Comparison of ENCODE assay signal across 29 cellular contexts in the genomic region with DNA sequence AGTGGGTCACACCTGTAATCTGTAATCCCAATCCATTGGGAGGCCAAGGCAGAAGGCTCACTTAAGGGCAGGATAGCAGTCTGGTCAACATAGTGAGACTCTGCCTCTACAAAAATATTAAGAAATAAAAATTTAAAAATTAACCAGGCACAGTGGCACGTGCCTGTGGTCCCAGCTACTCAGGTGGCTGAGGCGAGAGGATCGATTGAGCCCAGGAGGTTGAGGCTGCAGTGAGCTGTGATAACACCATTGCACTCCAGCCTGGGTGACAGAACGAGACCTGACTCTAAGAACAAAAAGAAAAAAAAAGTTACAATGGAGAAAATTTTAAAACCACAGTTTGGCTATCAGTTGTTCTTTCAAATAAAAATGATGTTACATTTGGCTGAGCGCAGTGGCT.
"Had no signal": no experiment of that assay in that cellular context is flagged by ENCODE, and none has a peak within 500 bp of the region (broad histone marks: within the 10 kb centered on the region; RNA-seq: fewer than 3 reads in every experiment).

No MANE protein-coding gene starts in this region.

- H3K9me3 ChIP-seq: ovary, psoas muscle, spleen, suprapubic skin, testis, tibial artery, transverse colon, upper lobe of right lung, uterus had no signal

- ATAC-seq: naive thymus-derived CD4-positive, alpha-beta T cell; natural killer cell; psoas muscle; right cardiac atrium; sciatic nerve; stimulated activated memory B cell treated with anti-CD40 and anti-IgM and Interleukin-4, amounts not matched to agents 10 μg/mL and 1 μg/mL and 100 μg/mL, for 72 hours; stimulated activated naive CD8-positive, alpha-beta T cell treated with anti-CD3 and anti-CD28 coated beads, Interleukin-15, amount 100 ng/mL, for 72 hours; stimulated activated naive CD8-positive, alpha-beta T cell treated with anti-CD3 and anti-CD28 coated beads, Interleukin-15, Interleukin-2, amounts not matched to agents 100 U/mL and 50 U/mL, for 24 hours; upper lobe of right lung had no signal

- H3K4me3 Mint-ChIP-seq: naive thymus-derived CD4-positive, alpha-beta T cell; natural killer cell; nephron; neural progenitor cell; stimulated activated memory B cell treated with anti-CD40 and anti-IgM and Interleukin-4, amounts not matched to agents 10 μg/mL and 1 μg/mL and 100 μg/mL, for 72 hours; stimulated activated naive CD8-positive, alpha-beta T cell treated with anti-CD3 and anti-CD28 coated beads, Interleukin-15, amount 100 ng/mL, for 72 hours; type B pancreatic cell had no signal

- H3K36me3 Mint-ChIP-seq: naive thymus-derived CD4-positive, alpha-beta T cell; natural killer cell; neural progenitor cell; stimulated activated memory B cell treated with anti-CD40 and anti-IgM and Interleukin-4, amounts not matched to agents 10 μg/mL and 1 μg/mL and 100 μg/mL, for 72 hours; type B pancreatic cell had no signal

- H3K27me3 Mint-ChIP-seq: stimulated activated memory B cell treated with anti-CD40 and anti-IgM and Interleukin-4, amounts not matched to agents 10 μg/mL and 1 μg/mL and 100 μg/mL, for 72 hours; stimulated activated naive CD8-positive, alpha-beta T cell treated with anti-CD3 and anti-CD28 coated beads, Interleukin-15, amount 100 ng/mL, for 72 hours; type B pancreatic cell had no signal

- H3K4me2 ChIP-seq: neural progenitor cell, smooth muscle cell had no signal

- H3K4me1 ChIP-seq: psoas muscle, tibial artery, transverse colon, upper lobe of right lung, uterus had no signal

- H3K27ac Mint-ChIP-seq: natural killer cell; nephron; neural progenitor cell; stimulated activated memory B cell treated with anti-CD40 and anti-IgM and Interleukin-4, amounts not matched to agents 10 μg/mL and 1 μg/mL and 100 μg/mL, for 72 hours; stimulated activated naive CD8-positive, alpha-beta T cell treated with anti-CD3 and anti-CD28 coated beads, Interleukin-15, amount 100 ng/mL, for 72 hours; type B pancreatic cell had no signal

- H3K27ac ChIP-seq: neural progenitor cell, psoas muscle, skin epidermis, spleen, suprapubic skin, tibial artery, transverse colon, upper lobe of right lung, uterus had no signal

- DNase-seq: naive thymus-derived CD4-positive, alpha-beta T cell; natural killer cell; occipital lobe; ovary; psoas muscle; right cardiac atrium; spleen; stimulated activated CD4-positive, alpha-beta T cell treated with anti-CD3 and anti-CD28 coated beads, Interleukin-12 subunit alpha, Interleukin-12 subunit beta, amount 100 ng/mL, for 4 hours; stimulated activated CD4-positive, alpha-beta T cell treated with anti-CD3 and anti-CD28 coated beads, Interleukin-1b, Interleukin-23, amount 100 ng/mL, for 48 hours; stimulated activated CD4-positive, alpha-beta T cell treated with anti-CD3 and anti-CD28 coated beads, Interleukin-4, amount 100 ng/mL, for 1 hour; stimulated activated CD4-positive, alpha-beta T cell treated with anti-CD3 and anti-CD28 coated beads, Interleukin-4, amount 100 ng/mL, for 4 hours; stimulated activated CD8-positive, alpha-beta memory T cell treated with anti-CD3 and anti-CD28 coated beads, Interleukin-4, amount 100 ng/mL, for 48 hours; stimulated activated naive CD4-positive, alpha-beta T cell; stimulated activated naive CD8-positive, alpha-beta T cell treated with anti-CD3 and anti-CD28 coated beads, Interleukin-15, amount 100 ng/mL, for 72 hours; stimulated activated naive CD8-positive, alpha-beta T cell treated with anti-CD3 and anti-CD28 coated beads, Interleukin-15, Interleukin-2, amounts not matched to agents 100 U/mL and 50 U/mL, for 24 hours; substantia nigra; testis; tibial artery; transverse colon; upper lobe of right lung; uterus had no signal

- H3K36me3 ChIP-seq: neural progenitor cell, ovary, spleen, suprapubic skin, tibial artery, transverse colon, upper lobe of right lung, uterus had no signal

- H3K9me3 Mint-ChIP-seq: natural killer cell; nephron; neural progenitor cell; stimulated activated memory B cell treated with anti-CD40 and anti-IgM and Interleukin-4, amounts not matched to agents 10 μg/mL and 1 μg/mL and 100 μg/mL, for 72 hours; stimulated activated naive CD8-positive, alpha-beta T cell treated with anti-CD3 and anti-CD28 coated beads, Interleukin-15, amount 100 ng/mL, for 72 hours; type B pancreatic cell had no signal

- H2AFZ ChIP-seq: neural progenitor cell had no signal

- H3K4me3 ChIP-seq: neural progenitor cell, ovary, psoas muscle, skin epidermis, smooth muscle cell, spleen, suprapubic skin, testis, tibial artery, transverse colon, upper lobe of right lung, uterus had no signal

- H3K27me3 ChIP-seq: neural progenitor cell, ovary, spleen, suprapubic skin, testis, transverse colon, upper lobe of right lung, uterus had no signal

- H3K9ac ChIP-seq: neural progenitor cell had no signal

- H3K4me1 Mint-ChIP-seq: natural killer cell; stimulated activated memory B cell treated with anti-CD40 and anti-IgM and Interleukin-4, amounts not matched to agents 10 μg/mL and 1 μg/mL and 100 μg/mL, for 72 hours had no signal
